Comparison of ENCODE assay signal across 19 cellular contexts in the genomic region with DNA sequence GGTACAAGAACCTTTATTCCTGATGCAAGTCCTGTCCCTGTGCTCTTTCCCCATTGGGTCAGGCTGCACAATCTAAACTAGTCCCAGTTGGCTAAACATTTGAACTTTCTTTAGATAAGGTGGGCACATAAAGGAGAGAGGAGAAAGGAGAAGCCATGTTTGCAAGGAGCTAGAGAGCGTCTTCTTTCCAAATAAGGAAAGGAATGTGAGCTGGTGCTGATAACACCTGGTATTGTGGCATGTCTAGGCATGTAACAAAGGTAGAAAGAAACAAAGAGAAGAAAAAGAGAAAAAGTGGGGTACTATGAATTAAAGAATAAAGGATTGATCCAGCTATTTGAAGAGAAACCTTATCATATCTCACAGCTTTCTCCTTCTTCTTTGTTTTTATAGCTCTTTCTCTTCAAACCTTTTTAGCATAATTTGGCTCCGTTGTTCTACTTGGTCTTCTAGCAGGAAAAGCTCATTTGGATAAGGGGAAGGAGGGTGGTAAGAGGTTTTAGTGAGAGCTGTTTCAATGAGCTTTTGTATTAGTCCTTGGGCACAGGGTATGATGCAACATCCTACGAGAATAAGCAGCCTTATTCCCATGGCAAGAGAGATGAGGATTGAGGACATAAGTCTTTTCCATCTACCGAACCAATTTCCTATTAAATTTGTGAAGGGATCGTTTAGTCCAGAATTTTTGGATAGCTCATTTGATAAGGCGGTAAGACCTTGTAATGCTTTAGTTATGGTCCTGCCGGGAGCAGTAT.
"Had no signal": no experiment of that assay in that cellular context is flagged by ENCODE, and none has a peak within 500 bp of the region (broad histone marks: within the 10 kb centered on the region; RNA-seq: fewer than 3 reads in every experiment).

No MANE protein-coding gene starts in this region.

- DNase-seq: activated CD4-positive, alpha-beta T cell treated with anti-CD3 and anti-CD28 coated beads for 1 hour; activated naive CD8-positive, alpha-beta T cell treated with anti-CD3 and anti-CD28 coated beads for 36 hours; amniotic stem cell; body of pancreas; central memory CD4-positive, alpha-beta T cell; dorsolateral prefrontal cortex; erythroblast; head of caudate nucleus; immature natural killer cell; mesenchymal stem cell; naive thymus-derived CD8-positive, alpha-beta T cell; pancreas; sigmoid colon; stimulated activated CD4-positive, alpha-beta T cell treated with anti-CD3 and anti-CD28 coated beads, Interleukin-4, amount 100 ng/mL, for 4 hours; T1000; testis; upper lobe of right lung had no signal

- ATAC-seq: body of pancreas; naive thymus-derived CD8-positive, alpha-beta T cell; pancreas; stimulated activated memory B cell treated with anti-CD40 and anti-IgM and Interleukin-4, amounts not matched to agents 10 μg/mL and 1 μg/mL and 100 μg/mL, for 72 hours; upper lobe of right lung had no signal

- H3K9me3 ChIP-seq: body of pancreas, neutrophil, pancreas, sigmoid colon, testis, upper lobe of right lung had no signal

- H3K36me3 ChIP-seq: neutrophil, pancreas, sigmoid colon, upper lobe of right lung had no signal

- H3K27ac ChIP-seq: body of pancreas, dorsolateral prefrontal cortex, neutrophil, pancreas, sigmoid colon, testis, upper lobe of right lung had no signal

- H3K27me3 ChIP-seq: body of pancreas, neutrophil, pancreas, sigmoid colon, testis, upper lobe of right lung had no signal

- H3K4me3 ChIP-seq: body of pancreas, dorsolateral prefrontal cortex, pancreas, sigmoid colon, testis, upper lobe of right lung had no signal

- H3K4me1 ChIP-seq: body of pancreas, pancreas, sigmoid colon, testis, upper lobe of right lung had no signal
